ENCODE assay signal across 23 cellular contexts in the genomic region with DNA sequence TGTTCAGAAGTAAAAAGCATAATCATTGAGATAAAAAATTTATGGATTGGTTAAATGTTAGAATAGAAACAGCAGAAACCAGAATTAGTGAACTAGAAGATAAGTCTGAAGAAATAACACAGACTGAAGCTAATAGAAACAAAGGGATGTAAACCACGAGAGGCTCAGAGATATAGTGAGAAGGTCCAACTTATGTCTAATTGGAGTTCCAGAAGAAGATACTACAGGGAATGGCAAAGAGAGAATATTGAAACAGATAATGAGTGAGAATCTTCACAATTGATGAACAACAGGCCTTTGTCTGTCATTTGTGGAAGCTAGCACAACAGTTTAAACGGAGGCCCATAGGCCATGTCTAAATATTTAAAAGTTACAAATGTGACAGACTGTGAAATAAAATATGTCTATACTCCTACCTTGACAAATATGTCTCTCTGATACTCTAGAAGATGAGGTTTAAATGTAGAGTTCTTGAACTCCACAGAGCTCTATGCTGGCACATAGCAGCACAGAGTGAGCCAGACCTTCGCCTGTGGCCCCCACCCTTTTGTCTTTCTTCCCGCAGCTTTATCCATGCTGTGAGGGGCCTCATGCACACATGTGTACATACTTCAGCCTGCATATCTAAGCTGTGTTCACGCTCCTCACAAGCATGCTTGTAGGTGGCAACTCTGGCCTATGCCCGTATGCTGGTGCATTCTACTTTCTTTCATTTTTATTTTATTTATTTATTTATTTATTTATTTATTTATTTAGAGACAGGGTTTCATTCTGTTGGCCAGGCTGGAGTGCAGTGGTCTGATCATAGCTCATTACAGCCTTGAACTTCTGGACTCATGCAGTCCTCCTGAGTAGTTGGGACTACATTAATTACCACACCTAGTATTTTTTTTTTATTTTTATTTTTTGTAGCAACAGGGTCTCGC. TPM values are rescaled to one million over a fixed set of nuclear protein-coding genes. Genes with fewer than 3 reads are reported as not detected.
A peak's percentile ranks its signal among the peaks of the same experiment; 100 is the strongest.
DNase-seq lines count a peak whose midpoint lies in the region; ATAC-seq, FAIRE-seq and TF ChIP-seq lines count a peak whose summit lies in the region.
"Had no signal": no experiment of that assay in that cellular context is flagged by ENCODE, and none has a peak within 500 bp of the region (broad histone marks: within the 10 kb centered on the region; RNA-seq: fewer than 3 reads in every experiment).

No MANE protein-coding gene starts in this region.

- TF ChIP-seq CTCF in HEK293 (tag by site-specific recombination; IDR thresholded peaks at IDR 0.05) = no peak
- TF ChIP-seq CTCF in K562 (IDR thresholded peaks at IDR 0.05 in 2 of 3, conservative IDR thresholded peaks at IDR 0.05 in 1 of 3; ENCODE audit: insufficient read depth in 2 of 3, low read depth in 1 of 3, low read length in 3 of 3) = no peak
- TF ChIP-seq CTCF in psoas muscle (IDR thresholded peaks at IDR 0.05) = no peak

- POLR2A ChIA-PET in HEK293 (lab: Yijun Ruan, JAX) = interaction anchor here (0.6 kb wide), 2 partner anchors 12 to 530 kb away, joined by 3 read pairs; no protein-coding TSS in a partner anchor
- POLR2A ChIA-PET in K562 (lab: Yijun Ruan, JAX) = interaction anchor here (0.6 to 1.8 kb wide), 8 partner anchors 9 to 125 kb away, joined by 3 to 16 read pairs (median 4); no protein-coding TSS in a partner anchor

- 92% methylated on average over 7 of the region's 7 CpGs for WGBS in K562 (ENCODE audit: insufficient coverage, low coverage, missing lambda C conversion rate)
- WGBS in psoas muscle, 3 donors = 97 to 100% (median 98%) methylated on average over 7 of the region's 7 CpGs

- TF ChIP-seq RAD21 in K562 (CRISPR knock-in tag; conservative IDR thresholded peaks at IDR 0.05 in 1 of 2, IDR thresholded peaks at IDR 0.05 in 1 of 2) = no peak

- H3K27me3 ChIP-seq in K562 (ENCODE audit: control insufficient read depth in 2 of 2, insufficient read depth in 2 of 2, low read length in 2 of 2) = no peaks in the 10 kb centered on the region
- no peaks in the 10 kb centered on the region for H3K27me3 ChIP-seq in psoas muscle (ENCODE audit: insufficient read depth in 3 of 3, low read length in 2 of 3)
- H3K27me3 ChIP-seq: BE2C had no signal

- H3K27ac ChIP-seq in HEK293 (ENCODE audit: extremely low read depth, low read depth, low read length) (no peak overlapping the region), K562 (ENCODE audit: extremely low read depth, low read depth, low read length) (no peak overlapping the region), psoas muscle (no peak overlapping the region)
- H3K27ac ChIP-seq: GM23248 had no signal

- H3K9me1 ChIP-seq in K562 (ENCODE audit: control insufficient read depth, insufficient read depth, low read length) = peaks cover 2% of the 10 kb centered on the region

- DNase-seq in DMS53 (lab: John Stamatoyannopoulos, UW) (peak; percentile 17), DMS53 treated with DMSO at 0.1 percent for 48 hours (lab: John Stamatoyannopoulos, UW; ENCODE audit: unreplicated experiment) (no peak), K562 (ENCODE audit: extremely low read depth in 1 of 4, low spot score in 3 of 4) (peak in 1 of 4 experiments; percentile 61), psoas muscle (no peak), EL (no peak)
- DNase-seq: 8988T; BE2C; C1 segment of cervical spinal cord; CD4-positive, CD25-positive, alpha-beta regulatory T cell; CD8-positive, alpha-beta memory T cell; COR-L47; DMS153; DND-41; GM23248; HCEC 1CT; KG1 had no signal

- TF ChIP-seq POLR2A in K562 (conservative IDR thresholded peaks at IDR 0.05) = no peak

- ATAC-seq in K562 (no peak), GM21528 (IDR thresholded peaks at IDR 0.05; ENCODE audit: low FRiP score, unreplicated experiment) (no peak), psoas muscle (no peak)

- CTCF ChIA-PET in HEK293 (lab: Yijun Ruan, JAX) = interaction anchor here (0.6 to 1.9 kb wide), 5 partner anchors 15 to 1612 kb away, joined by 3 to 6 read pairs (median 5); a partner anchor contains a TSS
- CTCF ChIA-PET in K562 (lab: Yijun Ruan, JAX; ENCODE audit: low intra/inter-chr PET ratio) = no interaction called here

- H4K20me1 ChIP-seq in K562 (replicated peaks; ENCODE audit: control insufficient read depth, insufficient read depth, low read length) = 0 out of 2 replicates have a peak, but pooled peaks cover 4% of the 10 kb centered on the region

- H3K9me3 ChIP-seq in HEK293 (ENCODE audit: control insufficient read depth, insufficient read depth, low read depth, low read length) = no peaks in the 10 kb centered on the region
- H3K9me3 ChIP-seq in K562 (replicated peaks; ENCODE audit: control insufficient read depth, insufficient read depth, low read depth, low read length) = peaks cover 16% of the 10 kb centered on the region
- H3K9me3 ChIP-seq in psoas muscle = peaks cover 16% of the 10 kb centered on the region

- FAIRE-seq in K562 (lab: Jason Lieb, UNC) = no peak
- FAIRE-seq: G401.6, GM12891, GM19239, H54, HTR-8/SVneo had no signal

- H3K4me1 ChIP-seq in HEK293 (ENCODE audit: control insufficient read depth, insufficient read depth, low read length) (no peaks in the 10 kb centered on the region), K562 (replicated peaks in 1 of 2; ENCODE audit: control insufficient read depth in 2 of 2, insufficient read depth in 2 of 2, low read length in 2 of 2) (peaks cover 0 to 6% of the 10 kb centered on the region in 2 experiments; a peak in 2 of 5 replicates), psoas muscle (peaks cover 16% of the 10 kb centered on the region)

- no peaks in the 10 kb centered on the region for H3K79me2 ChIP-seq in K562 (ENCODE audit: control insufficient read depth, insufficient read depth, low read length)

- no peak for TF ChIP-seq EP300 in K562 (IDR thresholded peaks at IDR 0.05; ENCODE audit: low read length)

- no peak overlapping the region for H3K9ac ChIP-seq in K562 (ENCODE audit: insufficient read depth in 1 of 2, low read depth in 2 of 2, low read length in 2 of 2)
- H3K9ac ChIP-seq: GM23248 had no signal

- in situ Hi-C loops in K562 (cut with MboI) = no loop called here

- intact Hi-C loops in K562 (cut with micrococcal nuclease) (no loop called here), psoas muscle (cut with DNase I) (no loop called here)

- H3K36me3 ChIP-seq in HEK293 (ENCODE audit: control insufficient read depth in 2 of 2, insufficient read depth in 1 of 2, low read length in 2 of 2) = no peaks in the 10 kb centered on the region
- peaks cover 11% of the 10 kb centered on the region; the same call in 1 of the 3 replicates for H3K36me3 ChIP-seq in K562 (ENCODE audit: control insufficient read depth, insufficient read depth, low read length)
- no peaks in the 10 kb centered on the region for H3K36me3 ChIP-seq in psoas muscle (ENCODE audit: insufficient read depth in 1 of 2, low read depth in 1 of 2)
- H3K36me3 ChIP-seq: BE2C had no signal

- BruUV-seq in K562 (replicated peaks; lab: Mats Ljungman, UMichigan) = no TSS peak

- H3K4me3 ChIP-seq in HEK293 (ENCODE audit: low read depth, low read length) (no peak overlapping the region), K562 (no peak overlapping the region), psoas muscle (no peak overlapping the region)
- H3K4me3 ChIP-seq: GM23248 had no signal

- H3K4me2 ChIP-seq in K562 (ENCODE audit: insufficient read depth, low read length) = no peak overlapping the region

- no peak overlapping the region for H2AFZ ChIP-seq in K562 (ENCODE audit: low read depth, low read length)
- H2AFZ ChIP-seq: GM23248 had no signal

TF ChIP-seq in HEK293, 187 proteins besides CTCF, POLR2A, EP300 and RAD21 (continues in another document):
- TF ChIP-seq, protein P1, sequence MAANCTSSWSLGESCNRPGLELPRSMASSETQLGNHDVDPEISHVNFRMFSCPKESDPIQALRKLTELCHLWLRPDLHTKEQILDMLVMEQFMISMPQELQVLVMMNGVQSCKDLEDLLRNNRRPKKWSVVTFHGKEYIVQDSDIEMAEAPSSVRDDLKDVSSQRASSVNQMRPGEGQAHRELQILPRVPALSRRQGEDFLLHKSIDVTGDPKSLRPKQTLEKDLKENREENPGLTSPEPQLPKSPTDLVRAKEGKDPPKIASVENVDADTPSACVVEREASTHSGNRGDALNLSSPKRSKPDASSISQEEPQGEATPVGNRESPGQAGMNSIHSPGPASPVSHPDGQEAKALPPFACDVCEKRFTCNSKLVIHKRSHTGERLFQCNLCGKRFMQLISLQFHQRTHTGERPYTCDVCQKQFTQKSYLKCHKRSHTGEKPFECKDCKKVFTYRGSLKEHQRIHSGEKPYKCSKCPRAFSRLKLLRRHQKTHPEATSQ (tag by site-specific recombination; IDR thresholded peaks at IDR 0.05) = no peak

TF ChIP-seq in K562, 482 proteins besides CTCF, POLR2A, EP300 and RAD21 (continues in another document):
- TF ChIP-seq TFAM (CRISPR knock-in tag; conservative IDR thresholded peaks at IDR 0.05) = no peak
- TF ChIP-seq ZNF644 (tag; IDR thresholded peaks at IDR 0.05; ENCODE audit: low read depth) = no peak
- TF ChIP-seq BDP1 (IDR thresholded peaks at IDR 0.05; ENCODE audit: insufficient read depth, insufficient read length) = no peak

RNA-seq across cellular contexts. Expression of a gene that starts 45.0 kb away (rescaled TPM):
- total RNA-seq in K562 (2011; cell fraction: chromatin; rRNA removed; ENCODE audit: low replicate concordance) = 105 and 142 TPM in 2 replicates
- total RNA-seq in K562 (2011; cell fraction: nucleolus; rRNA removed) = 81.7 and 83.9 TPM in 2 replicates
- 75.2 and 77.0 TPM in 2 replicates for total RNA-seq in K562 (2011; cell fraction: nucleoplasm; rRNA removed)
- total RNA-seq in K562 (2014; rRNA removed) (45.1 and 61.3 TPM in 2 replicates), K562 (2014; rRNA removed; fragmentation: Illumina TruSeq; extraction: Trizol) (28.6 and 30.2 TPM in 2 replicates), K562 (2015; rRNA removed; fragmentation: Illumina TruSeq; extraction: Trizol) (37.8 and 41.0 TPM in 2 replicates), K562 (2021) (124 and 130 TPM in 2 replicates), psoas muscle (10 to 100 TPM; 30.6 to 41.0 (median 34.5) TPM)
- polyA plus RNA-seq in K562 (2011; rRNA removed) (26.0 and 35.7 TPM in 2 replicates), K562 (2014; fragmentation: Illumina TruSeq; extraction: Trizol) (64.0 and 77.9 TPM in 2 replicates), K562 (2014; fragmentation: Nextera tagmentation; extraction: Ambion mirVana) (1 to 10 TPM; 1.5 to 1.6 TPM), K562 (2014; rRNA removed) (59.7 and 60.0 TPM in 2 replicates), psoas muscle (10 to 100 TPM; 15.5 to 31.2 (median 26.4) TPM)
- polyA plus RNA-seq in K562 (2011; cell fraction: cytosol; rRNA removed) = 44.5 and 48.8 TPM in 2 replicates
- 51.1 and 57.1 TPM in 2 replicates for polyA plus RNA-seq in K562 (2011; cell fraction: nucleus; rRNA removed)
- polyA plus RNA-seq in K562 (2012) = 65.2 and 79.7 TPM in 2 replicates
- polyA minus RNA-seq in K562 (2011; rRNA and poly(A)+ RNA removed) = 64.2 and 66.3 TPM in 2 replicates
- 93.5 and 149 TPM in 2 replicates for polyA minus RNA-seq in K562 (2011; cell fraction: cytosol; rRNA and poly(A)+ RNA removed)
- polyA minus RNA-seq in K562 (2011; cell fraction: nucleus; rRNA and poly(A)+ RNA removed) = 21.7 and 40.1 TPM in 2 replicates
